In the genomic region with DNA sequence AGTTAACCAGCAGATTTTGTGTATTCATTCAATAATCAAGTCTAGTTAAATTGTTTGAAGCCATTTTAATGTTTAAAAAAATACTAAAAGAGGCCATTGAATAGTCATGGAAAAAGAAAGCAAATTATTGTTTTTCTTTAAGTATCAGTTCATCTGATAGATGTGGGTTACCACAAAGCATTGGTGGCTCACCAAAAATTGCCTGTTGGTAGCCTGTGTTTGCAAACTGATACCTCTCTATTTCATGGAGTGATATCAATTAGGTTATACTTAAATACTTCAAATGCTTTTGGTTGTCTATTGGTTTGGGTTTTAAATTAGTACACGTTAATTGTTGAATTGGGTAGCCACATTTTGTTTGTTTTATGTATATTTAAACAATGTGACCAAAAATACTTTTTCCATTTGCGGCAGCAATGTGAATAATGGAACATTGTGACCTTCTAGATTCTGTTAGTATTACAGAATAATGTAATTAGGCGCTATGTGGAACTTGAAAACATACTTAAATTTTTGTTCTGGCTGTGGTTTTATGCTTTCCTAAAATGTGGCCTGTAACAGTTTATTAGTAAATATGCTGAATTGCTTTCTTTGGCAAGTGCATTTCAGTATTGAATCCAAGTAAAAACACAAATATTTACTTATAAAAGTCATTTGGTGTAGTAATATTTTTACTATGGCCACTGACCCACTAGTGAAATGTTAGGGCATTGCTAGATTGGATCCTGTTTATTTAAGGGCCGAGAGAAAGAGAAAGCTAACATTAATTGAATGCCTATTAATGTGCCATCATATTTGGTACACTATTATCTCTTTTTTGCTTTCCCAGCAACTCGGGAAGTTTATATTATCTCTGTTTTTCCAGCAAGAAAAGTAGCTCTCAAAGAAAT, we compare ENCODE assay signal across 10 cellular contexts. TPM values are rescaled to one million over a fixed set of nuclear protein-coding genes. Genes with fewer than 3 reads are reported as not detected.
A peak's percentile ranks its signal among the peaks of the same experiment; 100 is the strongest.
DNase-seq lines count a peak whose midpoint lies in the region; ATAC-seq lines count a peak whose summit lies in the region.
"Had no signal": no experiment of that assay in that cellular context is flagged by ENCODE, and none has a peak within 500 bp of the region (broad histone marks: within the 10 kb centered on the region; RNA-seq: fewer than 3 reads in every experiment).

No MANE protein-coding gene starts in this region.

- no peak overlapping the region for H2AK5ac ChIP-seq in mesendoderm (ENCODE audit: low read length)

- no peak overlapping the region for H3K4me2 ChIP-seq in mesendoderm (ENCODE audit: low read length)

- H4K8ac ChIP-seq in mesendoderm (ENCODE audit: low read depth, low read length) = no peak overlapping the region

- H3K4me1 ChIP-seq in mesendoderm (ENCODE audit: control insufficient read depth, low read depth, low read length) = no peaks in the 10 kb centered on the region

- no peak for ATAC-seq in stimulated activated memory B cell treated with anti-CD40 and anti-IgM and Interleukin-4, amounts not matched to agents 10 μg/mL and 1 μg/mL and 100 μg/mL, for 72 hours

- no peak overlapping the region for H2BK15ac ChIP-seq in mesendoderm (replicated peaks; ENCODE audit: low read depth)

- no peaks in the 10 kb centered on the region for H3K27me3 Mint-ChIP-seq in stimulated activated memory B cell treated with anti-CD40 and anti-IgM and Interleukin-4, amounts not matched to agents 10 μg/mL and 1 μg/mL and 100 μg/mL, for 72 hours
- H3K27me3 Mint-ChIP-seq: activated B cell treated with CpG ODN at 0.5 μM for 24 hours had no signal

- no peak overlapping the region for H3K27ac ChIP-seq in mesendoderm (ENCODE audit: low read depth, low read length)

- no peak overlapping the region for H2BK120ac ChIP-seq in mesendoderm (ENCODE audit: low read depth, low read length)

- no peak overlapping the region for H3K18ac ChIP-seq in mesendoderm (ENCODE audit: low read length)

- peak; percentile 44 for DNase-seq in Jurkat, Clone E6-1 (ENCODE audit: low read depth, low spot score)
- peak; percentile 34 to 38 for DNase-seq in activated CD4-positive, alpha-beta T cell treated with anti-CD3 and anti-CD28 coated beads, Interleukin-2, amount 50 U/mL, for 4 hours
- peak; percentile 42 for DNase-seq in effector CD8-positive, alpha-beta T cell (lab: John Stamatoyannopoulos, UW)
- DNase-seq in stimulated activated CD8-positive, alpha-beta memory T cell treated with anti-CD3 and anti-CD28 coated beads, Interleukin-12 subunit alpha, Interleukin-12 subunit beta, amount 100 ng/mL, for 1 hour (ENCODE audit: low read depth) = peak; percentile 21
- DNase-seq in NOMO-1 treated with dmso at 0.1 percent for 144 hours (lab: John Stamatoyannopoulos, UW; ENCODE audit: unreplicated experiment) (no peak), NCI-H82 (lab: John Stamatoyannopoulos, UW) (no peak), mesendoderm (no peak)
- DNase-seq: activated B cell treated with CpG ODN at 0.5 μM for 24 hours, endodermal cell had no signal

- H2BK5ac ChIP-seq in mesendoderm (ENCODE audit: low read length) = no peak overlapping the region

- H3K4me3 Mint-ChIP-seq in stimulated activated memory B cell treated with anti-CD40 and anti-IgM and Interleukin-4, amounts not matched to agents 10 μg/mL and 1 μg/mL and 100 μg/mL, for 72 hours = no peak overlapping the region
- H3K4me3 Mint-ChIP-seq: activated B cell treated with CpG ODN at 0.5 μM for 24 hours, endodermal cell had no signal

- no peak overlapping the region for H3K56ac ChIP-seq in mesendoderm (ENCODE audit: low read length)

- H3K79me1 ChIP-seq in mesendoderm (ENCODE audit: low read length) = peaks cover 14% of the 10 kb centered on the region

- no peak overlapping the region for H3K23ac ChIP-seq in mesendoderm (ENCODE audit: low read length)

- H3K27me3 ChIP-seq in mesendoderm (ENCODE audit: insufficient read depth, low read length, poor library complexity) = no peaks in the 10 kb centered on the region

- no peak overlapping the region for H3K4ac ChIP-seq in mesendoderm (ENCODE audit: low read depth, low read length)

- H3K27ac Mint-ChIP-seq in stimulated activated memory B cell treated with anti-CD40 and anti-IgM and Interleukin-4, amounts not matched to agents 10 μg/mL and 1 μg/mL and 100 μg/mL, for 72 hours = no peak overlapping the region
- H3K27ac Mint-ChIP-seq: activated B cell treated with CpG ODN at 0.5 μM for 24 hours had no signal

- H3K9me3 Mint-ChIP-seq in stimulated activated memory B cell treated with anti-CD40 and anti-IgM and Interleukin-4, amounts not matched to agents 10 μg/mL and 1 μg/mL and 100 μg/mL, for 72 hours = no peaks in the 10 kb centered on the region
- H3K9me3 Mint-ChIP-seq: activated B cell treated with CpG ODN at 0.5 μM for 24 hours, endodermal cell had no signal

- peaks cover 35% of the 10 kb centered on the region for H3K79me2 ChIP-seq in mesendoderm (ENCODE audit: control insufficient read depth, insufficient read depth, low read length)

- H3K36me3 ChIP-seq in mesendoderm (ENCODE audit: control insufficient read depth, insufficient read depth, low read length) = no peaks in the 10 kb centered on the region

- H4K5ac ChIP-seq in mesendoderm (ENCODE audit: low read length) = no peak overlapping the region

- peaks cover 7% of the 10 kb centered on the region for H3K36me3 Mint-ChIP-seq in stimulated activated memory B cell treated with anti-CD40 and anti-IgM and Interleukin-4, amounts not matched to agents 10 μg/mL and 1 μg/mL and 100 μg/mL, for 72 hours

- peaks cover 39% of the 10 kb centered on the region for H3K4me1 Mint-ChIP-seq in stimulated activated memory B cell treated with anti-CD40 and anti-IgM and Interleukin-4, amounts not matched to agents 10 μg/mL and 1 μg/mL and 100 μg/mL, for 72 hours
- H3K4me1 Mint-ChIP-seq: endodermal cell had no signal

- H3K4me3 ChIP-seq in Jurkat, Clone E6-1 (ENCODE audit: low read length) = no peak overlapping the region
- H3K4me3 ChIP-seq in mesendoderm (ENCODE audit: low read length) = no peak overlapping the region

- no peak overlapping the region for H3K9ac ChIP-seq in mesendoderm (ENCODE audit: low read length)

- no CpG with 5 or more reads among the region's 5 CpGs for WGBS in mesendoderm (ENCODE audit: extremely low coverage, insufficient coverage, low lambda C conversion rate)

RNA-seq across cellular contexts. Expression of a gene that starts 37.0 kb away (rescaled TPM):
- polyA plus RNA-seq in Jurkat, Clone E6-1 (2012; ENCODE audit: insufficient read depth, insufficient read length) = 25.4 TPM
- polyA plus RNA-seq in mesendoderm (2013, experiment 1 of 2) = 4.2 TPM
- polyA plus RNA-seq in mesendoderm (2013, experiment 2 of 2) = 4.6 TPM

RNA-seq across cellular contexts. Expression of a gene that starts 57.6 kb away (rescaled TPM):
- 0.73 TPM for polyA plus RNA-seq in Jurkat, Clone E6-1 (2012; ENCODE audit: insufficient read depth, insufficient read length)
- polyA plus RNA-seq in mesendoderm (2013, experiment 1 of 2) = 0.04 TPM
- 0.03 TPM for polyA plus RNA-seq in mesendoderm (2013, experiment 2 of 2)

Comparison
In these comparisons a context has a peak if more than half of its experiments do, and no peak if none do; other contexts are left out.
1. DNase-seq: peak in Jurkat, Clone E6-1 (single experiment), activated CD4-positive, alpha-beta T cell treated with anti-CD3 and anti-CD28 coated beads, Interleukin-2, amount 50 U/mL, for 4 hours (2 of 2), effector CD8-positive, alpha-beta T cell (single experiment) and stimulated activated CD8-positive, alpha-beta memory T cell treated with anti-CD3 and anti-CD28 coated beads, Interleukin-12 subunit alpha, Interleukin-12 subunit beta, amount 100 ng/mL, for 1 hour (single experiment); none in NOMO-1 treated with dmso at 0.1 percent for 144 hours (single experiment), NCI-H82 (single experiment) and mesendoderm (single experiment).